ENCODE assay signal across 1 cellular context in the genomic region with DNA sequence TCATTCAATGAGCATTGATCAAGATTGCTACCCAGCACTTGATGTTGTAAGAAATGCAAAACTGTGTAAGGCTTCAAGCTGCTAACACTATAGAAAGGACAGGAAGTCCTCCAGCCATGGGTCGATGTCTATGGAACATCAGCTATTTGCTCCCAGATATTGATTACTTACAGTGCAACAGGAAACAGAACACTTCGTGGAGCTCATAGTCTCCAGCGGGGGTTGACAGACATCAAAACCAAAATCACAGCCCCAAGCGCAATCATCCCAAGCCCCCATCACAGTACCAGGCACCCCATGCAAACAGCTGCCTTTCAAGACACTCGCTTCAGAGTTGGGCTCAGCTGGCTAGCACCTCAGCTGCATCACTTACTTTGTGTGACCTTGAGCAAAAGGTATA.
TF ChIP-seq lines count a peak whose summit lies in the region.

No MANE protein-coding gene starts in this region.

TF ChIP-seq in IMR-90, 13 proteins besides CTCF, POLR2A, EP300 and RAD21 (continued from another document):
- TF ChIP-seq SMC3 (IDR thresholded peaks at IDR 0.05; ENCODE audit: low read depth, low read length) (no peak), MAFK (IDR thresholded peaks at IDR 0.05; ENCODE audit: low read depth, low read length) (no peak), RFX5 (IDR thresholded peaks at IDR 0.05; ENCODE audit: low read depth, low read length) (no peak), MAZ (IDR thresholded peaks at IDR 0.05; ENCODE audit: borderline replicate concordance, low read depth, low read length) (no peak)
- TF ChIP-seq, protein P1, sequence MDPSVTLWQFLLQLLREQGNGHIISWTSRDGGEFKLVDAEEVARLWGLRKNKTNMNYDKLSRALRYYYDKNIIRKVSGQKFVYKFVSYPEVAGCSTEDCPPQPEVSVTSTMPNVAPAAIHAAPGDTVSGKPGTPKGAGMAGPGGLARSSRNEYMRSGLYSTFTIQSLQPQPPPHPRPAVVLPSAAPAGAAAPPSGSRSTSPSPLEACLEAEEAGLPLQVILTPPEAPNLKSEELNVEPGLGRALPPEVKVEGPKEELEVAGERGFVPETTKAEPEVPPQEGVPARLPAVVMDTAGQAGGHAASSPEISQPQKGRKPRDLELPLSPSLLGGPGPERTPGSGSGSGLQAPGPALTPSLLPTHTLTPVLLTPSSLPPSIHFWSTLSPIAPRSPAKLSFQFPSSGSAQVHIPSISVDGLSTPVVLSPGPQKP (IDR thresholded peaks at IDR 0.05; ENCODE audit: borderline replicate concordance, low read depth, low read length) = no peak
